ENCODE assay signal across 30 cellular contexts in the genomic region with DNA sequence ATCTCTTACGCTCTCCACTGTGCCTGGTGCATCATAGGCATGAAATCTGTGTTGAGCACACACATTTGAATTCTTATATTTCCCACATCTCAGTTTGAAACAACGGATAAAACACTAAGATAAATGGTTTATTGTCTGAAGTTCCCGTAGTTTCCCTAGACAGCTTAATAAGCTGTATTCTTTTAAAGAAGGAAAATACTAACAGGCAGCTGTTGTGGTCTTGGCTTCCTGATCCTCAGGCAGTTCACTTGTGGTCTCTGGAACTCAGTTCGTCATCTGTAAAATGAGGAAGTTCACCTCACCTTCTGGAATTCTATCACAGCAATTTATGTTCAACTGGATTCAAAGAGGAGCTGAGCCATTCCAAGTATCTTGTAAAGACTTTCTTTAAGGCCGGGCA.
DNase-seq lines count a peak whose midpoint lies in the region; ATAC-seq and TF ChIP-seq lines count a peak whose summit lies in the region.
"Had no signal": no experiment of that assay in that cellular context is flagged by ENCODE, and none has a peak within 500 bp of the region (broad histone marks: within the 10 kb centered on the region; RNA-seq: fewer than 3 reads in every experiment).

No MANE protein-coding gene starts in this region.

- H3K4me2 ChIP-seq in BLaER1 treated with 17β-estradiol and CSF1 and Interleukin-3, amounts not matched to agents 10 nM and 100 nM: peak overlapping the region in 9 of 11 experiments; percentile 10 to 46 (median 30); a peak in 11 of 22 replicates
- H3K4me2 ChIP-seq in neuronal stem cell (ENCODE audit: insufficient read depth, low read length, poor library complexity, severe bottlenecking): no peak overlapping the region

- H4K91ac ChIP-seq in neuronal stem cell (ENCODE audit: low read depth, low read length, poor library complexity): no peak overlapping the region

- WGBS in neuronal stem cell (ENCODE audit: extremely low coverage in 2 of 2, insufficient read length in 2 of 2, insufficient replicate concordance in 1 of 2), 2 donors: no CpG with 5 or more reads among the region's 5 CpGs
- WGBS in adrenal gland, 4 donors: 73 to 87% (median 76%) methylated on average over 5 of the region's 5 CpGs

- H3K18ac ChIP-seq in neuronal stem cell (ENCODE audit: low read length): no peak overlapping the region

- H3K27ac Mint-ChIP-seq in activated naive CD8-positive, alpha-beta T cell treated with anti-CD3 and anti-CD28 coated beads, Interleukin-2, amount 10 ng/mL, durations not matched to agents 7 days and 5 days: no peak overlapping the region
- H3K27ac Mint-ChIP-seq: activated T-helper 17 cell treated with anti-CD3 and anti-CD28 coated beads, Interleukin-2, amount 50 U/mL, for 72 hours; progenitor cell of endocrine pancreas had no signal

- H2BK120ac ChIP-seq in neuronal stem cell (ENCODE audit: low read depth, low read length): no peak overlapping the region

- H3K9me3 ChIP-seq in BLaER1 treated with 17β-estradiol and CSF1 and Interleukin-3, amounts not matched to agents 10 nM and 100 nM (replicated peaks in 1 of 11): peaks cover 0 to 6% (median 0%) of the 10 kb centered on the region in 11 experiments; a peak in 1 of 22 replicates
- H3K9me3 ChIP-seq in neuronal stem cell (replicated peaks in 1 of 2; ENCODE audit: control insufficient read depth in 2 of 2, insufficient read depth in 1 of 2, low read depth in 1 of 2, low read length in 2 of 2) (no peaks in the 10 kb centered on the region), adrenal gland (replicated peaks in 1 of 3) (no peaks in the 10 kb centered on the region)
- H3K9me3 ChIP-seq: ascending aorta, left lung, right lobe of liver, vagina had no signal

- no peak overlapping the region for H2BK15ac ChIP-seq in neuronal stem cell (ENCODE audit: low read length)

- no peak overlapping the region for H4K8ac ChIP-seq in neuronal stem cell (ENCODE audit: low read depth, low read length)

- H3K23ac ChIP-seq in neuronal stem cell (ENCODE audit: low read depth, low read length, poor library complexity): no peak overlapping the region

- H3K4me3 Mint-ChIP-seq in activated naive CD8-positive, alpha-beta T cell treated with anti-CD3 and anti-CD28 coated beads, Interleukin-2, amount 10 ng/mL, durations not matched to agents 7 days and 5 days: peak overlapping the region; percentile 65
- H3K4me3 Mint-ChIP-seq: activated T-helper 17 cell treated with anti-CD3 and anti-CD28 coated beads, Interleukin-2, amount 50 U/mL, for 72 hours had no signal

- H3K36me3 Mint-ChIP-seq in activated naive CD8-positive, alpha-beta T cell treated with anti-CD3 and anti-CD28 coated beads, Interleukin-2, amount 10 ng/mL, durations not matched to agents 7 days and 5 days: no peaks in the 10 kb centered on the region

- H3K4me1 ChIP-seq in BLaER1 treated with 17β-estradiol and CSF1 and Interleukin-3, amounts not matched to agents 10 nM and 100 nM: peaks cover 0 to 9% (median 7%) of the 10 kb centered on the region in 10 experiments; a peak in 13 of 20 replicates
- H3K4me1 ChIP-seq in neuronal stem cell (ENCODE audit: control insufficient read depth in 2 of 2, insufficient read depth in 1 of 2, low read depth in 1 of 2, low read length in 2 of 2): peaks cover 0 to 2% of the 10 kb centered on the region in 2 donors
- H3K4me1 ChIP-seq in adrenal gland (replicated peaks in 1 of 2): no peaks in the 10 kb centered on the region
- H3K4me1 ChIP-seq: ascending aorta, left lung, right lobe of liver, stomach, vagina had no signal

- no peaks in the 10 kb centered on the region for H3K9me3 Mint-ChIP-seq in activated naive CD8-positive, alpha-beta T cell treated with anti-CD3 and anti-CD28 coated beads, Interleukin-2, amount 10 ng/mL, durations not matched to agents 7 days and 5 days

- no peak overlapping the region for H2BK5ac ChIP-seq in neuronal stem cell (ENCODE audit: low read length)

- POLR2A ChIA-PET in activated naive CD8-positive, alpha-beta T cell treated with anti-CD3 and anti-CD28 coated beads, Interleukin-2, amount 10 ng/mL, durations not matched to agents 7 days and 5 days (lab: Charles Lee): no interaction called here

- TF ChIP-seq CTCF in adrenal gland (IDR thresholded peaks at IDR 0.05): no peak

- TF ChIP-seq POLR2A in adrenal gland (IDR thresholded peaks at IDR 0.05): no peak

- no peaks in the 10 kb centered on the region for H3K79me1 ChIP-seq in neuronal stem cell (ENCODE audit: low read depth, low read length)

- H2AK5ac ChIP-seq in neuronal stem cell (ENCODE audit: low read depth, low read length): no peak overlapping the region

- intact Hi-C loops in adrenal gland (cut with DNase I): no loop called here

- no peaks in the 10 kb centered on the region for H3K27me3 Mint-ChIP-seq in activated naive CD8-positive, alpha-beta T cell treated with anti-CD3 and anti-CD28 coated beads, Interleukin-2, amount 10 ng/mL, durations not matched to agents 7 days and 5 days
- H3K27me3 Mint-ChIP-seq: activated T-helper 17 cell treated with anti-CD3 and anti-CD28 coated beads, Interleukin-2, amount 50 U/mL, for 72 hours; progenitor cell of endocrine pancreas had no signal

- H3K4me1 Mint-ChIP-seq in activated naive CD8-positive, alpha-beta T cell treated with anti-CD3 and anti-CD28 coated beads, Interleukin-2, amount 10 ng/mL, durations not matched to agents 7 days and 5 days: peaks cover 11% of the 10 kb centered on the region
- H3K4me1 Mint-ChIP-seq: activated T-helper 17 cell treated with anti-CD3 and anti-CD28 coated beads, Interleukin-2, amount 50 U/mL, for 72 hours had no signal

- no peak overlapping the region for H3K4me3 ChIP-seq in BLaER1 treated with 17β-estradiol and CSF1 and Interleukin-3, amounts not matched to agents 10 nM and 100 nM
- H3K4me3 ChIP-seq in neuronal stem cell (ENCODE audit: low read length in 2 of 2): no peak overlapping the region
- no peak overlapping the region for H3K4me3 ChIP-seq in adrenal gland
- H3K4me3 ChIP-seq: ascending aorta, left lung, right lobe of liver, stomach, vagina had no signal

- no peak overlapping the region for H3K14ac ChIP-seq in neuronal stem cell (ENCODE audit: low read length)

- ATAC-seq in activated naive CD8-positive, alpha-beta T cell treated with anti-CD3 and anti-CD28 coated beads, Interleukin-2, amount 10 ng/mL, durations not matched to agents 7 days and 5 days (ENCODE audit: low read depth): no peak
- ATAC-seq: activated T-helper 17 cell treated with anti-CD3 and anti-CD28 coated beads, Interleukin-2, amount 50 U/mL, for 72 hours; HCT116; left lung; right lobe of liver had no signal

- peak; percentile 80 to 84 for DNase-seq in Kasumi-1 (lab: John Stamatoyannopoulos, UW)
- DNase-seq in activated naive CD8-positive, alpha-beta T cell treated with anti-CD3 and anti-CD28 coated beads, Interleukin-2, amount 10 ng/mL, durations not matched to agents 7 days and 5 days: no peak
- DNase-seq in myocyte (ENCODE audit: low read depth): peak; percentile 2
- no peak for DNase-seq in neuronal stem cell (ENCODE audit: low spot score)
- DNase-seq in midbrain (lab: John Stamatoyannopoulos, UW): no peak
- no peak for DNase-seq in adrenal gland
- DNase-seq: activated naive CD4-positive, alpha-beta T cell treated with anti-CD3 and anti-CD28 coated beads, Interleukin-2, amount 50 U/mL, for 16 hours; C1 segment of cervical spinal cord; central memory CD4-positive, alpha-beta T cell; cortex of kidney; DMS79 treated with DMSO at 0.1 percent for 48 hours; effector memory CD4-positive, alpha-beta T cell; erythroblast; GF-D8; IMR-90; left lung; mesendoderm; NCI-H1105 treated with DMSO at 0.1 percent for 48 hours; NCI-H1930; NCI-H2227 treated with DMSO at 0.1 percent for 48 hours; NCI-H526; right lobe of liver; stimulated activated CD8-positive, alpha-beta memory T cell treated with anti-CD3 and anti-CD28 coated beads, Interleukin-4, amount 100 ng/mL, for 48 hours; stomach had no signal

- no peak overlapping the region for H3K27ac ChIP-seq in BLaER1 treated with 17β-estradiol and CSF1 and Interleukin-3, amounts not matched to agents 10 nM and 100 nM
- H3K27ac ChIP-seq in neuronal stem cell (replicated peaks; ENCODE audit: low read length): no peak overlapping the region
- H3K27ac ChIP-seq in adrenal gland: no peak overlapping the region
- H3K27ac ChIP-seq: ascending aorta, left lung, right lobe of liver, stomach, vagina had no signal

- H2AFZ ChIP-seq in neuronal stem cell (ENCODE audit: low read length): no peak overlapping the region

- H3K27me3 ChIP-seq in BLaER1 treated with 17β-estradiol and CSF1 and Interleukin-3, amounts not matched to agents 10 nM and 100 nM: no peaks in the 10 kb centered on the region
- no peaks in the 10 kb centered on the region for H3K27me3 ChIP-seq in neuronal stem cell (ENCODE audit: control insufficient read depth in 3 of 3, insufficient read depth in 3 of 3, low read depth in 1 of 3, low read length in 3 of 3)
- no peaks in the 10 kb centered on the region for H3K27me3 ChIP-seq in adrenal gland
- H3K27me3 ChIP-seq: ascending aorta, left lung, right lobe of liver, stomach, vagina had no signal

- H4K20me1 ChIP-seq in BLaER1 treated with 17β-estradiol and CSF1 and Interleukin-3, amounts not matched to agents 10 nM and 100 nM: no peaks in the 10 kb centered on the region

- no peak overlapping the region for H2BK12ac ChIP-seq in neuronal stem cell (ENCODE audit: low read length)

- no peaks in the 10 kb centered on the region for H3K36me3 ChIP-seq in BLaER1 treated with 17β-estradiol and CSF1 and Interleukin-3, amounts not matched to agents 10 nM and 100 nM
- H3K36me3 ChIP-seq in neuronal stem cell (replicated peaks in 1 of 2; ENCODE audit: control insufficient read depth in 2 of 2, insufficient read depth in 2 of 2, low read length in 2 of 2) (no peaks in the 10 kb centered on the region), adrenal gland (replicated peaks in 1 of 2) (no peaks in the 10 kb centered on the region)
- H3K36me3 ChIP-seq: ascending aorta, left lung, right lobe of liver, stomach, vagina had no signal

- no peak overlapping the region for H3K4ac ChIP-seq in neuronal stem cell (ENCODE audit: low read length)

- no peak overlapping the region for H3K9ac ChIP-seq in BLaER1 treated with 17β-estradiol and CSF1 and Interleukin-3, amounts not matched to agents 10 nM and 100 nM
- no peak overlapping the region for H3K9ac ChIP-seq in neuronal stem cell (ENCODE audit: low read depth, low read length, poor library complexity)

Comparison
In these comparisons a context has a peak if more than half of its experiments do, and no peak if none do; other contexts are left out.
1. DNase-seq: peak in Kasumi-1 (2 of 2) and myocyte (single experiment); none in activated naive CD8-positive, alpha-beta T cell treated with anti-CD3 and anti-CD28 coated beads, Interleukin-2, amount 10 ng/mL, durations not matched to agents 7 days and 5 days (single experiment), neuronal stem cell (single experiment), midbrain (single experiment) and adrenal gland (0 of 7).